8 cellular contexts compared by ENCODE assay signal in genomic region chr3:125119752-125120369, GRCh38.
DNase-seq lines count a peak whose midpoint lies in the region; ATAC-seq, FAIRE-seq and TF ChIP-seq lines count a peak whose summit lies in the region.

No MANE protein-coding gene starts in this region.

- peak; percentile 51 for ATAC-seq in GM21825 (IDR thresholded peaks at IDR 0.05; ENCODE audit: unreplicated experiment)

- no peaks in the 10 kb centered on the region for H3K9me3 Mint-ChIP-seq in nephron

- H3K4me3 ChIP-seq in SJCRH30 = peak overlapping the region; percentile 61
- peak overlapping the region in 1 of 2 donors; percentile 55 for H3K4me3 ChIP-seq in ascending aorta

- peak overlapping the region; percentile 76 to 95 (median 82) for H3K27ac Mint-ChIP-seq in nephron

- intact Hi-C loops in ascending aorta (cut with DNase I) = no loop called here

- no peaks in the 10 kb centered on the region for H3K36me3 ChIP-seq in SJCRH30
- no peaks in the 10 kb centered on the region for H3K36me3 ChIP-seq in ascending aorta

- no peak for TF ChIP-seq CTCF in nephron (IDR thresholded peaks at IDR 0.05; ENCODE audit: unreplicated experiment in 3 of 3)
- no peak for TF ChIP-seq CTCF in ascending aorta (IDR thresholded peaks at IDR 0.05)

- FAIRE-seq in GM18507 (lab: Jason Lieb, UNC) = peak; percentile 81

- H3K27ac ChIP-seq in SJCRH30 = peak overlapping the region; percentile 94
- no peak overlapping the region for H3K27ac ChIP-seq in ascending aorta

- H3K9me3 ChIP-seq in SJCRH30 (replicated peaks) (no peaks in the 10 kb centered on the region), ascending aorta (no peaks in the 10 kb centered on the region)

- H3K27me3 ChIP-seq in SJCRH30 (no peaks in the 10 kb centered on the region), ascending aorta (no peaks in the 10 kb centered on the region)

- DNase-seq in GM18507 (ENCODE audit: extremely low spot score, insufficient read length, low read depth) (no peak), SJCRH30 (no peak), middle frontal gyrus (ENCODE audit: extremely low spot score, low spot score) (no peak), ascending aorta (ENCODE audit: low spot score in 2 of 2) (no peak), EL (no peak)
- no peak for DNase-seq in stimulated activated CD4-positive, alpha-beta T cell treated with anti-CD3 and anti-CD28 coated beads, Interleukin-1b, Interleukin-23, amount 100 ng/mL, for 48 hours

- H3K4me1 Mint-ChIP-seq in nephron = peaks cover 67% of the 10 kb centered on the region

- peaks cover 7% of the 10 kb centered on the region for H3K27me3 Mint-ChIP-seq in nephron (ENCODE audit: low read depth)

- peaks cover 25% of the 10 kb centered on the region for H3K4me1 ChIP-seq in SJCRH30
- H3K4me1 ChIP-seq in ascending aorta = peaks cover 0 to 14% of the 10 kb centered on the region in 2 donors

- H3K4me3 Mint-ChIP-seq in nephron = peak overlapping the region; percentile 58 to 78 (median 78)

- no peaks in the 10 kb centered on the region for H3K36me3 Mint-ChIP-seq in nephron (ENCODE audit: low read depth)
